ENCODE assay signal across 8 cellular contexts in the genomic region with DNA sequence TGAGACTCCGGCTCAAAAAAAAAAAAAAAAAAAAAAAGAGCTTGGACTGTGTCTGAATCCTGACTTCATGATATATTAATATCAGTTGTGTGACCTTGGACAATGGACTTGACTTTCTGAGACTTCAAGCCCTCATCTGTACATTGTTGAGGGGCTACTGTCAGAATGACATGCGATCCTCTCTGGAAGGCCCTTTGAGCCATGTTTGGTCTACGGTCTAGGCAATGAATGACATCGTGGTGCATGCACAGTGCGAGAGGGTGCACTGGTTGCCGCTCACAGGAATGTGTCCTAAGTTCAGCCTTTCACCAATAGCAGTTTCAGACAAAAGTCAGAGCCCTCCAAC.
"Had no signal": no experiment of that assay in that cellular context is flagged by ENCODE, and none has a peak within 500 bp of the region (broad histone marks: within the 10 kb centered on the region; RNA-seq: fewer than 3 reads in every experiment).

No MANE protein-coding gene starts in this region.

- H3K4me3 ChIP-seq: GM12878 had no signal

- ATAC-seq: GM12878 had no signal

- DNase-seq: GDM1, GF-D8 had no signal

- FAIRE-seq: G401.6, GM12878, GM12891, GM12892, GM18507, GM19239 had no signal
